In genomic region chr9:96321515-96321914, GRCh38 we compare ENCODE assay signal across 1 cellular context.
TF ChIP-seq lines count a peak whose summit lies in the region.

No MANE protein-coding gene starts in this region.

TF ChIP-seq in WTC11, 78 proteins besides CTCF, POLR2A, EP300 and RAD21 (continued from another document):
- TF ChIP-seq, protein P1, sequence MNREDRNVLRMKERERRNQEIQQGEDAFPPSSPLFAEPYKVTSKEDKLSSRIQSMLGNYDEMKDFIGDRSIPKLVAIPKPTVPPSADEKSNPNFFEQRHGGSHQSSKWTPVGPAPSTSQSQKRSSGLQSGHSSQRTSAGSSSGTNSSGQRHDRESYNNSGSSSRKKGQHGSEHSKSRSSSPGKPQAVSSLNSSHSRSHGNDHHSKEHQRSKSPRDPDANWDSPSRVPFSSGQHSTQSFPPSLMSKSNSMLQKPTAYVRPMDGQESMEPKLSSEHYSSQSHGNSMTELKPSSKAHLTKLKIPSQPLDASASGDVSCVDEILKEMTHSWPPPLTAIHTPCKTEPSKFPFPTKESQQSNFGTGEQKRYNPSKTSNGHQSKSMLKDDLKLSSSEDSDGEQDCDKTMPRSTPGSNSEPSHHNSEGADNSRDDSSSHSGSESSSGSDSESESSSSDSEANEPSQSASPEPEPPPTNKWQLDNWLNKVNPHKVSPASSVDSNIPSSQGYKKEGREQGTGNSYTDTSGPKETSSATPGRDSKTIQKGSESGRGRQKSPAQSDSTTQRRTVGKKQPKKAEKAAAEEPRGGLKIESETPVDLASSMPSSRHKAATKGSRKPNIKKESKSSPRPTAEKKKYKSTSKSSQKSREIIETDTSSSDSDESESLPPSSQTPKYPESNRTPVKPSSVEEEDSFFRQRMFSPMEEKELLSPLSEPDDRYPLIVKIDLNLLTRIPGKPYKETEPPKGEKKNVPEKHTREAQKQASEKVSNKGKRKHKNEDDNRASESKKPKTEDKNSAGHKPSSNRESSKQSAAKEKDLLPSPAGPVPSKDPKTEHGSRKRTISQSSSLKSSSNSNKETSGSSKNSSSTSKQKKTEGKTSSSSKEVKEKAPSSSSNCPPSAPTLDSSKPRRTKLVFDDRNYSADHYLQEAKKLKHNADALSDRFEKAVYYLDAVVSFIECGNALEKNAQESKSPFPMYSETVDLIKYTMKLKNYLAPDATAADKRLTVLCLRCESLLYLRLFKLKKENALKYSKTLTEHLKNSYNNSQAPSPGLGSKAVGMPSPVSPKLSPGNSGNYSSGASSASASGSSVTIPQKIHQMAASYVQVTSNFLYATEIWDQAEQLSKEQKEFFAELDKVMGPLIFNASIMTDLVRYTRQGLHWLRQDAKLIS (CRISPR knock-in tag; IDR thresholded peaks at IDR 0.05; ENCODE audit: borderline replicate concordance): no peak
